Comparison of ENCODE assay signal across 11 cellular contexts in genomic region chr18:79567481-79568147, GRCh38.
DNase-seq lines count a peak whose midpoint lies in the region; ATAC-seq, FAIRE-seq and TF ChIP-seq lines count a peak whose summit lies in the region.
"Had no signal": no experiment of that assay in that cellular context is flagged by ENCODE, and none has a peak within 500 bp of the region (broad histone marks: within the 10 kb centered on the region; RNA-seq: fewer than 3 reads in every experiment).

No MANE protein-coding gene starts in this region.

- H3K4me3 ChIP-seq in left lung (no peak overlapping the region), colonic mucosa (no peak overlapping the region)
- H3K4me3 ChIP-seq: A549 had no signal

- peak; percentile 67 for ATAC-seq in left lung
- no peak for ATAC-seq in HG02970 (IDR thresholded peaks at IDR 0.05; ENCODE audit: low FRiP score, unreplicated experiment)
- ATAC-seq: A549; naive thymus-derived CD4-positive, alpha-beta T cell had no signal

- no peak overlapping the region for H3K9ac ChIP-seq in colonic mucosa (ENCODE audit: low read depth in 2 of 2, low read length in 2 of 2)

- intact Hi-C loops in left lung (cut with DNase I) (no loop called here), colonic mucosa (cut with DNase I) (no loop called here)

- FAIRE-seq in urothelium cell line (lab: Jason Lieb, UNC), result peak; percentile 99
- FAIRE-seq: A549 had no signal

- DNase-seq in NCI-H1105 (lab: John Stamatoyannopoulos, UW), result peak; percentile 1
- DNase-seq in NCI-H1105 treated with DMSO at 0.1 percent for 48 hours (lab: John Stamatoyannopoulos, UW), result no peak
- peak; percentile 87 for DNase-seq in dermis blood vessel endothelial cell
- DNase-seq in left lung, result peak; percentile 46 to 54
- peak; percentile 93 for DNase-seq in urothelium cell line (ENCODE audit: low spot score)
- DNase-seq in HUDEP-2 (lab: John Stamatoyannopoulos, UW; ENCODE audit: unreplicated experiment in 76 of 76), result no peak
- no peak for DNase-seq in colonic mucosa
- DNase-seq: naive thymus-derived CD4-positive, alpha-beta T cell; NCI-H82 had no signal

- H3K27ac ChIP-seq in left lung (no peak overlapping the region), colonic mucosa (no peak overlapping the region)
- H3K27ac ChIP-seq: A549 had no signal

- H3K27me3 ChIP-seq in left lung (peaks cover 0 to 25% of the 10 kb centered on the region in 2 donors), colonic mucosa (no peaks in the 10 kb centered on the region)

- TF ChIP-seq CTCF in left lung (IDR thresholded peaks at IDR 0.05) (no peak), colonic mucosa (IDR thresholded peaks at IDR 0.05) (no peak)

- H3K36me3 ChIP-seq in left lung, result no peaks in the 10 kb centered on the region
- no peaks in the 10 kb centered on the region for H3K36me3 ChIP-seq in colonic mucosa

- peaks cover 0 to 9% of the 10 kb centered on the region in 2 donors for H3K9me3 ChIP-seq in left lung
- H3K9me3 ChIP-seq in colonic mucosa, result no peaks in the 10 kb centered on the region
- H3K9me3 ChIP-seq: A549 had no signal

- H3K4me1 ChIP-seq in left lung, result peaks cover 0 to 7% of the 10 kb centered on the region in 2 donors
- H3K4me1 ChIP-seq in colonic mucosa, result no peaks in the 10 kb centered on the region
- H3K4me1 ChIP-seq: A549 had no signal

Comparison
In these comparisons a context has a peak if more than half of its experiments do, and no peak if none do; other contexts are left out.
1. DNase-seq: peak in NCI-H1105 (single experiment), dermis blood vessel endothelial cell (single experiment), left lung (2 of 2) and urothelium cell line (single experiment); none in NCI-H1105 treated with DMSO at 0.1 percent for 48 hours (single experiment), HUDEP-2 (0 of 76) and colonic mucosa (single experiment).